In genomic region chr17:9844153-9844552, GRCh38 we compare ENCODE assay signal across 2 cellular contexts.
TF ChIP-seq lines count a peak whose summit lies in the region.

No MANE protein-coding gene starts in this region.

TF ChIP-seq in A549, 52 proteins besides CTCF, POLR2A, EP300 and RAD21 (continued from another document):
- TF ChIP-seq NFE2L2 (conservative IDR thresholded peaks at IDR 0.05; ENCODE audit: low read length) (no peak), TP53 (CRISPR knock-in tag; IDR thresholded peaks at IDR 0.05) (no peak), SMC3 (IDR thresholded peaks at IDR 0.05) (no peak), BCL3 (IDR thresholded peaks at IDR 0.05) (no peak), MAZ (IDR thresholded peaks at IDR 0.05; ENCODE audit: borderline replicate concordance, low read depth, low read length) (no peak), HOXA7 (CRISPR knock-in tag; IDR thresholded peaks at IDR 0.05) (no peak), ZC3H11A (IDR thresholded peaks at IDR 0.05) (no peak), HOXB5 (CRISPR knock-in tag; IDR thresholded peaks at IDR 0.05) (no peak), KDM1A (IDR thresholded peaks at IDR 0.05; ENCODE audit: low read depth) (no peak), KDM5A (IDR thresholded peaks at IDR 0.05) (no peak), ATOH8 (CRISPR knock-in tag; IDR thresholded peaks at IDR 0.05; ENCODE audit: low read depth) (no peak), HOXB13 (CRISPR knock-in tag; IDR thresholded peaks at IDR 0.05; ENCODE audit: low read depth) (no peak)
- TF ChIP-seq, protein P1, sequence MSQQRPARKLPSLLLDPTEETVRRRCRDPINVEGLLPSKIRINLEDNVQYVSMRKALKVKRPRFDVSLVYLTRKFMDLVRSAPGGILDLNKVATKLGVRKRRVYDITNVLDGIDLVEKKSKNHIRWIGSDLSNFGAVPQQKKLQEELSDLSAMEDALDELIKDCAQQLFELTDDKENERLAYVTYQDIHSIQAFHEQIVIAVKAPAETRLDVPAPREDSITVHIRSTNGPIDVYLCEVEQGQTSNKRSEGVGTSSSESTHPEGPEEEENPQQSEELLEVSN (IDR thresholded peaks at IDR 0.05; ENCODE audit: borderline replicate concordance, low read depth) = no peak

TF ChIP-seq in IMR-90, 13 proteins besides CTCF, POLR2A, EP300 and RAD21 (continued from another document):
- TF ChIP-seq MAFK (IDR thresholded peaks at IDR 0.05; ENCODE audit: low read depth, low read length) = no peak
- no peak for TF ChIP-seq RFX5 (IDR thresholded peaks at IDR 0.05; ENCODE audit: low read depth, low read length)
- no peak for TF ChIP-seq RCOR1 (IDR thresholded peaks at IDR 0.05; ENCODE audit: insufficient replicate concordance, low read length)
- no peak for TF ChIP-seq CHD1 (IDR thresholded peaks at IDR 0.05; ENCODE audit: low read depth, low read length)
- TF ChIP-seq MAZ (IDR thresholded peaks at IDR 0.05; ENCODE audit: borderline replicate concordance, low read depth, low read length) = no peak
- no peak for TF ChIP-seq ELK1 (IDR thresholded peaks at IDR 0.05; ENCODE audit: borderline replicate concordance, low read depth, low read length)
- no peak for TF ChIP-seq SMC3 (IDR thresholded peaks at IDR 0.05; ENCODE audit: low read depth, low read length)
- no peak for TF ChIP-seq MXI1 (IDR thresholded peaks at IDR 0.05; ENCODE audit: borderline replicate concordance, low read depth, low read length)
- TF ChIP-seq NFE2L2 (IDR thresholded peaks at IDR 0.05; ENCODE audit: low read depth, low read length) = no peak
- TF ChIP-seq, protein P2, sequence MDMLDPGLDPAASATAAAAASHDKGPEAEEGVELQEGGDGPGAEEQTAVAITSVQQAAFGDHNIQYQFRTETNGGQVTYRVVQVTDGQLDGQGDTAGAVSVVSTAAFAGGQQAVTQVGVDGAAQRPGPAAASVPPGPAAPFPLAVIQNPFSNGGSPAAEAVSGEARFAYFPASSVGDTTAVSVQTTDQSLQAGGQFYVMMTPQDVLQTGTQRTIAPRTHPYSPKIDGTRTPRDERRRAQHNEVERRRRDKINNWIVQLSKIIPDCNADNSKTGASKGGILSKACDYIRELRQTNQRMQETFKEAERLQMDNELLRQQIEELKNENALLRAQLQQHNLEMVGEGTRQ (IDR thresholded peaks at IDR 0.05; ENCODE audit: low read depth, low read length) = no peak
- TF ChIP-seq FOS (IDR thresholded peaks at IDR 0.05; ENCODE audit: low read depth, low read length) = no peak
- TF ChIP-seq BHLHE40 (IDR thresholded peaks at IDR 0.05; ENCODE audit: low read depth, low read length) = no peak
